In genomic region chr6:71419954-71420692, GRCh38 we compare ENCODE assay signal across 8 cellular contexts.
DNase-seq lines count a peak whose midpoint lies in the region; ATAC-seq, FAIRE-seq and TF ChIP-seq lines count a peak whose summit lies in the region.

No MANE protein-coding gene starts in this region.

- H4K20me1 ChIP-seq in GM12878 (ENCODE audit: control insufficient read depth, insufficient read depth) = no peaks in the 10 kb centered on the region

- 13% methylated on average over 76 of the region's 100 CpGs for WGBS in GM12878 (ENCODE audit: insufficient coverage, insufficient replicate concordance, low lambda C conversion rate, missing lambda C conversion rate)

- no peak for TF ChIP-seq EP300 in GM12878 (IDR thresholded peaks at IDR 0.05; ENCODE audit: borderline replicate concordance in 1 of 2, control insufficient read depth in 1 of 2, low read depth in 2 of 2, low read length in 2 of 2)

- no peak for FAIRE-seq in GM12878 (lab: Jason Lieb, UNC)

- H3K4me3 ChIP-seq in AG09309 (ENCODE audit: control insufficient read depth, low read depth, low read length) (peak overlapping the region; percentile 87), GM12878 (no peak overlapping the region), iPS-18c (ENCODE audit: insufficient read depth, low read depth, low read length) (peak overlapping the region; percentile 95), skeletal muscle satellite cell (ENCODE audit: low read length) (peak overlapping the region; percentile 94)

- ATAC-seq in GM18907 (IDR thresholded peaks at IDR 0.05; ENCODE audit: unreplicated experiment) (peak; percentile 45), HG03378 (IDR thresholded peaks at IDR 0.05; ENCODE audit: unreplicated experiment) (peak; percentile 27), GM12878 (no peak)

- CTCF ChIA-PET in GM12878 (lab: Yijun Ruan, JAX) = no interaction called here

- POLR2A ChIA-PET in GM12878 (lab: Charles Lee) = no interaction called here

- no peak overlapping the region for H2AFZ ChIP-seq in GM12878 (ENCODE audit: control insufficient read depth, low read depth, low read length)

- H3K9me3 ChIP-seq in GM12878 (replicated peaks; ENCODE audit: control insufficient read depth, insufficient read depth, low read length) (no peaks in the 10 kb centered on the region; the same call in 2 of the 3 replicates), iPS-18c (ENCODE audit: control insufficient read depth, insufficient read depth, low read length) (no peaks in the 10 kb centered on the region), skeletal muscle satellite cell (replicated peaks; ENCODE audit: low read length) (no peaks in the 10 kb centered on the region)

- SMC1A ChIA-PET in GM12878 (lab: Charles Lee; ENCODE audit: uncharacterized antibody, unreplicated experiment) = no interaction called here

- H3K27me3 ChIP-seq in GM12878 (replicated peaks in 1 of 2; ENCODE audit: control insufficient read depth in 2 of 2, insufficient read depth in 2 of 2, low read length in 1 of 2) (peaks cover 6 to 14% of the 10 kb centered on the region in 2 experiments), skeletal muscle satellite cell (ENCODE audit: control insufficient read depth, insufficient read depth, low read length) (no peaks in the 10 kb centered on the region)

- TF ChIP-seq RAD21 in GM12878 (IDR thresholded peaks at IDR 0.05; ENCODE audit: insufficient read depth, low read depth, low read length) = no peak

- no peak for DNase-seq in AG09309 (ENCODE audit: low read depth)
- no peak for DNase-seq in GM12878 (ENCODE audit: low read depth, low spot score)
- no peak for DNase-seq in NCI-H2171 treated with DMSO at 0.1 percent for 48 hours (lab: John Stamatoyannopoulos, UW)
- DNase-seq in T-helper 1 cell = no peak

- H3K79me2 ChIP-seq in GM12878 (ENCODE audit: control insufficient read depth, insufficient read depth, low read length) = no peaks in the 10 kb centered on the region

- H3K4me2 ChIP-seq in GM12878 (ENCODE audit: control insufficient read depth, insufficient read depth) (no peak overlapping the region), skeletal muscle satellite cell (ENCODE audit: low read length) (peak overlapping the region; percentile 91)

- TF ChIP-seq CTCF in AG09309 (IDR thresholded peaks at IDR 0.05; ENCODE audit: control insufficient read depth, insufficient read depth, low read depth, low read length, missing control alignments) (peak; percentile 14), GM12878 (IDR thresholded peaks at IDR 0.05 in 2 of 3, conservative IDR thresholded peaks at IDR 0.05 in 1 of 3; ENCODE audit: control insufficient read depth in 2 of 3, extremely low read depth in 1 of 3, insufficient read depth in 1 of 3, low read depth in 3 of 3, low read length in 3 of 3) (no peak)

- no peaks in the 10 kb centered on the region for H3K36me3 ChIP-seq in GM12878 (ENCODE audit: control insufficient read depth in 2 of 2, insufficient read depth in 2 of 2, low read length in 1 of 2)
- H3K36me3 ChIP-seq in skeletal muscle satellite cell (ENCODE audit: insufficient read depth, low read length) = peaks cover 26% of the 10 kb centered on the region

- BruUV-seq in GM12878 (replicated peaks; lab: Mats Ljungman, UMichigan) = no TSS peak

- no peak for TF ChIP-seq POLR2A in GM12878 (IDR thresholded peaks at IDR 0.05; ENCODE audit: low read depth, low read length)

- RAD21 ChIA-PET in GM12878 (lab: Charles Lee; ENCODE audit: unreplicated experiment) = no interaction called here

- in situ Hi-C loops in GM12878 (cut with MboI) = no loop called here

- no peak overlapping the region for H3K9ac ChIP-seq in GM12878 (ENCODE audit: control insufficient read depth, insufficient read depth, low read length)
- H3K9ac ChIP-seq in skeletal muscle satellite cell (ENCODE audit: low read depth, low read length) = peak overlapping the region; percentile 98

- no peak overlapping the region for H3K27ac ChIP-seq in GM12878 (ENCODE audit: control insufficient read depth, insufficient read depth)

- H3K4me1 ChIP-seq in GM12878 (ENCODE audit: control insufficient read depth, insufficient read depth, low read length) (no peaks in the 10 kb centered on the region), skeletal muscle satellite cell (ENCODE audit: control insufficient read depth, insufficient read depth, low read length) (peaks cover 16% of the 10 kb centered on the region)

- intact Hi-C loops in GM12878 (cut with micrococcal nuclease; ENCODE audit: unreplicated experiment) = no loop called here

TF ChIP-seq in GM12878, 131 proteins besides CTCF, POLR2A, EP300 and RAD21:
- peak; percentile 50 for TF ChIP-seq SUZ12 (IDR thresholded peaks at IDR 0.05; ENCODE audit: unreplicated experiment)
- TF ChIP-seq MYC (IDR thresholded peaks at IDR 0.05; ENCODE audit: insufficient read depth, insufficient read length, insufficient replicate concordance, low read length, severe bottlenecking) = no peak
- TF ChIP-seq LARP7 (IDR thresholded peaks at IDR 0.05) = no peak
- TF ChIP-seq SMAD1 (IDR thresholded peaks at IDR 0.05; ENCODE audit: low read depth, partially characterized antibody) = no peak
TF ChIP-seq in GM12878: peak in this region for 1.
